ENCODE assay signal across 20 cellular contexts in genomic region chr3:17687585-17687984, GRCh38.
"Had no signal": no experiment of that assay in that cellular context is flagged by ENCODE, and none has a peak within 500 bp of the region (broad histone marks: within the 10 kb centered on the region; RNA-seq: fewer than 3 reads in every experiment).

No MANE protein-coding gene starts in this region.

- H3K36me3 ChIP-seq: esophagus squamous epithelium, gastroesophageal sphincter, ovary had no signal

- H3K4me2 ChIP-seq: smooth muscle cell had no signal

- H3K27me3 ChIP-seq: esophagus squamous epithelium, gastroesophageal sphincter, ovary had no signal

- H3K27ac Mint-ChIP-seq: progenitor cell of endocrine pancreas, type B pancreatic cell had no signal

- H3K4me1 ChIP-seq: esophagus squamous epithelium, gastroesophageal sphincter had no signal

- H3K27ac ChIP-seq: epithelial cell of prostate, esophagus squamous epithelium, gastroesophageal sphincter, ovary had no signal

- H3K27me3 Mint-ChIP-seq: effector memory CD8-positive, alpha-beta T cell; naive thymus-derived CD8-positive, alpha-beta T cell; progenitor cell of endocrine pancreas; type B pancreatic cell had no signal

- ATAC-seq: effector memory CD8-positive, alpha-beta T cell; gastroesophageal sphincter; left cardiac atrium; left ventricle myocardium superior; naive thymus-derived CD8-positive, alpha-beta T cell; right cardiac atrium had no signal

- H3K9me3 Mint-ChIP-seq: effector memory CD8-positive, alpha-beta T cell; neural crest cell; type B pancreatic cell had no signal

- H3K9me3 ChIP-seq: esophagus squamous epithelium, gastroesophageal sphincter, ovary had no signal

- DNase-seq: effector memory CD8-positive, alpha-beta T cell; esophagus squamous epithelium; foreskin fibroblast; kidney; left cardiac atrium; left ventricle myocardium superior; mesendoderm; naive thymus-derived CD8-positive, alpha-beta T cell; nucleus accumbens; ovary; right cardiac atrium; stimulated activated CD4-positive, alpha-beta T cell treated with anti-CD3 and anti-CD28 coated beads, Interleukin-2, amount 100 ng/mL, for 48 hours; stimulated activated naive CD4-positive, alpha-beta T cell treated with Interleukin-2 at 50 U/mL for 16 hours had no signal

- H3K4me3 ChIP-seq: esophagus squamous epithelium, gastroesophageal sphincter, lung, ovary, smooth muscle cell had no signal

- H3K4me3 Mint-ChIP-seq: effector memory CD8-positive, alpha-beta T cell; naive thymus-derived CD8-positive, alpha-beta T cell; neural crest cell; type B pancreatic cell had no signal
